ENCODE assay signal across 10 cellular contexts in the genomic region with DNA sequence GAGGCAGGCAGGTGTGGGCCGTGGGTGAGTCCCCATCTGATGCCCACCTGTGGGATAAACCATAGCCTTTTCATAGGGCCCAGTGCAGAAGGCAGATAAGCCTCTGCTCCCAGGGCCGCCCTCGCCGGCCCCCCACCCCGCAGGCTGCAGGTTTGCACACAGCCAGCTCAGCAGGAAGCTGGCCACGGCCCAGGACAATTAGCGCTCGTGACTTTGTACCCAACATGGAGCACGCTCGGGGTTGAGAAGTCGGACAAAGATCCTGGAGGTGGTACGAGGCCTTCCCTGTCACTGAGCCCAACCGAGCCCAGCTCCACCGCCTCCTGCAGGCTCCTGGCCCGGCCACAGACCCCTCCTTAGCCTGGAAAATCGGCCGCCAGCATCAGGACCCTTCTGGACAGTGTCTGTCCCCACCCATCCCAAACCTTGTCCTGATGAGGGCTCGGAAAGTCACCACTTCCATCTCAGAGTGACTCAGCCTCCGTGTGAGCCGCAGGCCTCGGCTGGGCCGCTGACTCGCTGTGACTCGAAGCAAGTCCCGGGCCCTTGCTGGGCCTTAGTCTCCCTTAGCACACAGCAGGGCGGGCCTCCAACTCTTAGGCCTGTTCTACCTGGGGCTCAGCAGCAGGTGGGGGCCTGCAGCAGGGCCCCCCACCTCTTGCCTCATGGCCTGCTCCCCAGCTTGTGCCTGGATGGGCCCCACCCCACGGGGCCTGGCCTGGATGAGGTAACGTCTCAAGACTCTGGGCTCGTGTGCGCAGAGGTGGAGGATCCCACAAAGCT. TPM values are rescaled to one million over a fixed set of nuclear protein-coding genes. Genes with fewer than 3 reads are reported as not detected.
DNase-seq lines count a peak whose midpoint lies in the region; ATAC-seq, FAIRE-seq and TF ChIP-seq lines count a peak whose summit lies in the region.
"Had no signal": no experiment of that assay in that cellular context is flagged by ENCODE, and none has a peak within 500 bp of the region (broad histone marks: within the 10 kb centered on the region; RNA-seq: fewer than 3 reads in every experiment).

No MANE protein-coding gene starts in this region.

- H3K27me3 ChIP-seq in small intestine (ENCODE audit: control insufficient read depth in 2 of 2, insufficient read depth in 2 of 2, low read length in 2 of 2): no peaks in the 10 kb centered on the region
- H3K27me3 ChIP-seq: upper lobe of left lung had no signal

- no peak for TF ChIP-seq CTCF in coronary artery (IDR thresholded peaks at IDR 0.05)

- H3K4me3 ChIP-seq in small intestine (ENCODE audit: low read depth in 1 of 2, low read length in 2 of 2) (no peak overlapping the region), coronary artery (no peak overlapping the region)
- H3K4me3 ChIP-seq: upper lobe of left lung had no signal

- H3K27ac ChIP-seq in small intestine (ENCODE audit: low read depth in 1 of 2, low read length in 1 of 2): peak overlapping the region; percentile 82 to 87
- no peak overlapping the region for H3K27ac ChIP-seq in coronary artery
- H3K27ac ChIP-seq: upper lobe of left lung had no signal

- no peak for FAIRE-seq in small intestine (lab: Jason Lieb, UNC)

- 14 to 60% (median 34%) methylated on average over 30 of the region's 30 CpGs for WGBS in small intestine, 3 donors

- ATAC-seq in GM18519 (IDR thresholded peaks at IDR 0.05; ENCODE audit: low FRiP score, unreplicated experiment): no peak

- DNase-seq in NCI-H748 (lab: John Stamatoyannopoulos, UW; ENCODE audit: unreplicated experiment): peak; percentile 42
- no peak for DNase-seq in NCI-H748 treated with DMSO at 0.1 percent for 48 hours (lab: John Stamatoyannopoulos, UW)
- DNase-seq in NCI-H69 (lab: John Stamatoyannopoulos, UW): peak; percentile 88
- DNase-seq in fibroblast of gingiva (ENCODE audit: low read depth): peak; percentile 53
- DNase-seq in small intestine: peak; percentile 97
- DNase-seq in cerebellar cortex (ENCODE audit: low spot score): no peak
- DNase-seq in coronary artery (ENCODE audit: low spot score): no peak
- DNase-seq: occipital lobe had no signal

- peaks cover 3 to 18% of the 10 kb centered on the region in 2 donors for H3K36me3 ChIP-seq in small intestine (ENCODE audit: control insufficient read depth in 2 of 2, insufficient read depth in 2 of 2, low read length in 2 of 2)

- peaks cover 4 to 8% of the 10 kb centered on the region in 2 donors for H3K4me1 ChIP-seq in small intestine (ENCODE audit: control insufficient read depth in 2 of 2, insufficient read depth in 1 of 2, low read depth in 1 of 2, low read length in 1 of 2)
- H3K4me1 ChIP-seq: upper lobe of left lung had no signal

- H3K9me3 ChIP-seq in small intestine (ENCODE audit: control insufficient read depth, low read depth): no peaks in the 10 kb centered on the region
- H3K9me3 ChIP-seq: upper lobe of left lung had no signal

RNA-seq across cellular contexts. Expression of a gene that starts 22.7 kb away (rescaled TPM):
- 10 to 100 TPM; 17.1 to 37.3 (median 23.0) TPM for polyA plus RNA-seq in small intestine

RNA-seq across cellular contexts. Expression of a gene that starts 29.9 kb away (rescaled TPM):
- polyA plus RNA-seq in small intestine: under 1 TPM in 2 of 3 donors, not detected in 1; 0.09 to 0.27 TPM

Comparison
In these comparisons a context has a peak if more than half of its experiments do, and no peak if none do; other contexts are left out.
1. DNase-seq: peak in NCI-H748 (single experiment), NCI-H69 (single experiment), fibroblast of gingiva (single experiment) and small intestine (single experiment); none in NCI-H748 treated with DMSO at 0.1 percent for 48 hours (single experiment), cerebellar cortex (single experiment) and coronary artery (single experiment).
2. H3K27ac ChIP-seq: peak in small intestine (2 of 2); none in coronary artery (0 of 2).